Comparison of ENCODE assay signal across 10 cellular contexts in genomic region chr21:31530918-31531705, GRCh38.
DNase-seq lines count a peak whose midpoint lies in the region; ATAC-seq and TF ChIP-seq lines count a peak whose summit lies in the region.
"Had no signal": no experiment of that assay in that cellular context is flagged by ENCODE, and none has a peak within 500 bp of the region (broad histone marks: within the 10 kb centered on the region; RNA-seq: fewer than 3 reads in every experiment).

No MANE protein-coding gene starts in this region.

- DNase-seq in Right ventricle myocardium inferior (ENCODE audit: missing footprints): no peak
- no peak for DNase-seq in heart left ventricle
- DNase-seq in NCI-H524 (lab: John Stamatoyannopoulos, UW): peak; percentile 88 to 96
- DNase-seq in endodermal cell: no peak
- peak; percentile 9 to 49 for DNase-seq in thyroid gland
- DNase-seq in OCI-M2 (lab: John Stamatoyannopoulos, UW; ENCODE audit: unreplicated experiment): no peak
- no peak for DNase-seq in iPS-NIHi11 (ENCODE audit: low spot score)
- DNase-seq: hypothalamus, uterus had no signal

- H3K36me3 ChIP-seq in heart left ventricle: no peaks in the 10 kb centered on the region
- no peaks in the 10 kb centered on the region for H3K36me3 ChIP-seq in endodermal cell (ENCODE audit: control insufficient read depth, insufficient read depth, low read length)
- no peaks in the 10 kb centered on the region for H3K36me3 ChIP-seq in thyroid gland
- no peaks in the 10 kb centered on the region for H3K36me3 ChIP-seq in gastroesophageal sphincter
- H3K36me3 ChIP-seq: uterus had no signal

- no peaks in the 10 kb centered on the region for H3K27me3 ChIP-seq in heart left ventricle
- H3K27me3 ChIP-seq in endodermal cell (ENCODE audit: control insufficient read depth, insufficient read depth, low read length, poor library complexity, severe bottlenecking): no peaks in the 10 kb centered on the region
- no peaks in the 10 kb centered on the region for H3K27me3 ChIP-seq in thyroid gland
- H3K27me3 ChIP-seq in gastroesophageal sphincter: peaks cover 6% of the 10 kb centered on the region
- H3K27me3 ChIP-seq: uterus had no signal

- no peaks in the 10 kb centered on the region for H3K36me3 Mint-ChIP-seq in endodermal cell (ENCODE audit: low read depth)

- H3K27me3 Mint-ChIP-seq in endodermal cell (ENCODE audit: insufficient read depth): no peaks in the 10 kb centered on the region

- H3K9me3 Mint-ChIP-seq in endodermal cell: no peaks in the 10 kb centered on the region

- H3K4me3 ChIP-seq in heart left ventricle (no peak overlapping the region), endodermal cell (ENCODE audit: low read length) (no peak overlapping the region), thyroid gland (replicated peaks in 1 of 3) (no peak overlapping the region), gastroesophageal sphincter (no peak overlapping the region)
- H3K4me3 ChIP-seq: uterus had no signal

- 57 to 63% (median 61%) methylated on average over 10 of the region's 10 CpGs for WGBS in heart left ventricle, 4 donors
- 88 to 90% methylated on average over 6 to 10 of the region's 10 CpGs for WGBS in endodermal cell (ENCODE audit: insufficient coverage in 1 of 2, insufficient read length in 1 of 2), 2 experiments
- WGBS in thyroid gland, 2 donors: 43 to 44% methylated on average over 10 of the region's 10 CpGs
- 55 to 72% methylated on average over 5 to 9 of the region's 10 CpGs for WGBS in gastroesophageal sphincter (ENCODE audit: low coverage in 1 of 2), 2 donors

- peak; percentile 16 for ATAC-seq in Right ventricle myocardium inferior
- no peak for ATAC-seq in heart left ventricle
- ATAC-seq in gastroesophageal sphincter: no peak

- no peak overlapping the region for H3K4me3 Mint-ChIP-seq in endodermal cell

- no peak overlapping the region for H3K9ac ChIP-seq in endodermal cell (ENCODE audit: extremely low read depth, low read length, poor library complexity, severe bottlenecking)

- H3K27ac Mint-ChIP-seq in endodermal cell: peak overlapping the region; percentile 27

- H3K27ac ChIP-seq in heart left ventricle (no peak overlapping the region), endodermal cell (ENCODE audit: low read depth, low read length) (peak overlapping the region; percentile 4), thyroid gland (no peak overlapping the region), gastroesophageal sphincter (no peak overlapping the region)
- H3K27ac ChIP-seq: uterus had no signal

- H3K4me1 ChIP-seq in heart left ventricle (no peaks in the 10 kb centered on the region), endodermal cell (ENCODE audit: control insufficient read depth, insufficient read depth, low read length) (peaks cover 20% of the 10 kb centered on the region), thyroid gland (no peaks in the 10 kb centered on the region), gastroesophageal sphincter (no peaks in the 10 kb centered on the region)
- H3K4me1 ChIP-seq: uterus had no signal

- H3K4me1 Mint-ChIP-seq in endodermal cell: peaks cover 52% of the 10 kb centered on the region

- TF ChIP-seq POLR2A in heart left ventricle (IDR thresholded peaks at IDR 0.05): no peak
- no peak for TF ChIP-seq POLR2A in thyroid gland (IDR thresholded peaks at IDR 0.05)
- TF ChIP-seq POLR2A in gastroesophageal sphincter (IDR thresholded peaks at IDR 0.05): no peak

- no peak for TF ChIP-seq CTCF in heart left ventricle (IDR thresholded peaks at IDR 0.05)
- TF ChIP-seq CTCF in endodermal cell (conservative IDR thresholded peaks at IDR 0.05): no peak
- TF ChIP-seq CTCF in thyroid gland (IDR thresholded peaks at IDR 0.05): no peak
- no peak for TF ChIP-seq CTCF in gastroesophageal sphincter (IDR thresholded peaks at IDR 0.05)

- H3K9me3 ChIP-seq in heart left ventricle: no peaks in the 10 kb centered on the region
- no peaks in the 10 kb centered on the region for H3K9me3 ChIP-seq in endodermal cell (ENCODE audit: control insufficient read depth, low read length)
- H3K9me3 ChIP-seq in thyroid gland: no peaks in the 10 kb centered on the region
- no peaks in the 10 kb centered on the region for H3K9me3 ChIP-seq in gastroesophageal sphincter
- H3K9me3 ChIP-seq: uterus had no signal

- no peak for TF ChIP-seq EP300 in gastroesophageal sphincter (IDR thresholded peaks at IDR 0.05)

- intact Hi-C loops in Right ventricle myocardium inferior (cut with DNase I): no loop called here
- intact Hi-C loops in heart left ventricle (cut with DNase I): no loop called here
- intact Hi-C loops in thyroid gland (cut with DNase I): no loop called here

Comparison
In these comparisons a context has a peak if more than half of its experiments do, and no peak if none do; other contexts are left out.
1. DNase-seq: peak in NCI-H524 (2 of 2) and thyroid gland (2 of 2); none in Right ventricle myocardium inferior (single experiment), heart left ventricle (0 of 5), endodermal cell (single experiment), OCI-M2 (single experiment) and iPS-NIHi11 (single experiment).